ENCODE assay signal across 1 cellular context in the genomic region with DNA sequence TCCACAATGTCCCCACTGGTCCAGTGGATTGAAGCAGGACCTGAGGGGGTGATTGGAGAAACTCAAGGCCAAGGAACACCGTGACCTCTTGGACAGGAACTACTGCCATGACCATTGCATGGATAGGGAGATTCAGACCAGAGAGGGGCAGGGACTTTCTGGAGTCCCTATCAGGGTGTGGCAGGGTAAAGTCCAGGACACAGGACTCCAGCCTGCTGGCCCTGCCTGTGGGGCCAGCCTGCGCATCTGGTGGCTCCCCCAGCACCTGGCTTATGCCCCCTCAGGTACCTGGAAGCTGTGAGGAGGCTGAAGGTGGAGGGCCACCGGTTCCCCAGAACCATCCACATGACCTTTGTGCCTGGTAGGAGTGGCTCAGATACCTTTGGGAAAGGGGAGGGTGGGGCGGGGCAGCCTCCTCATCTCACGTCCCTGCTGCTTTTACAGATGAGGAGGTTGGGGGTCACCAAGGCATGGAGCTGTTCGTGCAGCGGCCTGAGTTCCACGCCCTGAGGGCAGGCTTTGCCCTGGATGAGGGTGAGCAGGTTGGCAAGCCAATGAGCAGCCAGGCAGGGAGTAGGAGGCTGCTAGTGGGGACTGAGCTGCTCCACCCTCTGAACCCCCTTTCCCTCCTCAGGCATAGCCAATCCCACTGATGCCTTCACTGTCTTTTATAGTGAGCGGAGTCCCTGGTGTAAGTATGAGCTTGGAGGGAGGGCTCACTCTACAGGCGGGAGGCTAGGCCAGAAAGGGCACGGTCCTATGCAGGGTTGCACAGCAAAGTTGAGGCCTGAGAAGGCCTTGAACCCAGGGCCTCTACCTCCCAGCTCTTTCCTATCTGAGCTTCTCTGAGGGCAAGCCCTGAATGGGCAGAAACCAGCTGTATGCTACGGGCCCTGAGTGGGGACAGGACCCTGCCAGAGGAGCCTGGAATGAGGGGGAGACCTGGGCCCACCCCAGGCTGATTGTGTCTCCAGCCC.
A peak's percentile ranks its signal among the peaks of the same experiment; 100 is the strongest.
TF ChIP-seq lines count a peak whose summit lies in the region.

No MANE protein-coding gene starts in this region.

TF ChIP-seq in A549, 52 proteins besides CTCF, POLR2A, EP300 and RAD21:
- TF ChIP-seq KDM1A (IDR thresholded peaks at IDR 0.05; ENCODE audit: low read depth) (no peak), POLR2AphosphoS2 (conservative IDR thresholded peaks at IDR 0.05; ENCODE audit: low read length) (0 out of 2 replicates have a peak, but pooled peaks have one; percentile 38)
TF ChIP-seq in A549: peak in this region for 1.
